In genomic region chr6:4368649-4369048, GRCh38 we compare ENCODE assay signal across 27 cellular contexts.
"Had no signal": no experiment of that assay in that cellular context is flagged by ENCODE, and none has a peak within 500 bp of the region (broad histone marks: within the 10 kb centered on the region; RNA-seq: fewer than 3 reads in every experiment).

No MANE protein-coding gene starts in this region.

- H3K27ac ChIP-seq: adrenal gland had no signal

- ATAC-seq: activated CD8-positive, alpha-beta T cell treated with anti-CD3 and anti-CD28 coated beads, Interleukin-2, amount 10 ng/mL, durations not matched to agents 7 days and 5 days; SK-N-SH treated with all-trans-retinoic acid at 6 μM for 48 hours; WTC11 had no signal

- H3K4me3 Mint-ChIP-seq: activated CD8-positive, alpha-beta T cell treated with anti-CD3 and anti-CD28 coated beads, Interleukin-2, amount 10 ng/mL, durations not matched to agents 7 days and 5 days; activated naive CD8-positive, alpha-beta T cell treated with anti-CD3 and anti-CD28 coated beads, Interleukin-2, amount 10 ng/mL, durations not matched to agents 7 days and 5 days; T-helper 1 cell treated with Interleukin-12 subunit alpha and Interleukin-12 subunit beta and Interleukin-4 antibody, amounts not matched to agents 30 μg/mL and 1 μg/mL, for 36 hours; WTC11 had no signal

- H3K27me3 ChIP-seq: adrenal gland, SJSA1 had no signal

- H3K36me3 ChIP-seq: adrenal gland, SJSA1 had no signal

- H3K4me3 ChIP-seq: adrenal gland, SJSA1 had no signal

- DNase-seq: activated CD4-positive, alpha-beta T cell treated with anti-CD3 and anti-CD28 coated beads for 48 hours; activated CD4-positive, alpha-beta T cell treated with anti-CD3 and anti-CD28 coated beads, Interleukin-2, amount 50 U/mL, for 4 hours; activated CD4-positive, CD25-positive, alpha-beta regulatory T cell treated with anti-CD3 and anti-CD28 coated beads, Interleukin-2, amount 50 U/mL, for 72 hours; activated CD8-positive, alpha-beta memory T cell treated with anti-CD3 and anti-CD28 coated beads, Interleukin-2, amount 50 U/mL, for 48 hours; activated CD8-positive, alpha-beta T cell treated with anti-CD3 and anti-CD28 coated beads, Interleukin-2, amount 10 ng/mL, durations not matched to agents 7 days and 5 days; activated naive CD4-positive, alpha-beta T cell treated with anti-CD3 and anti-CD28 coated beads, Interleukin-2, amount 50 U/mL, for 16 hours; activated naive CD8-positive, alpha-beta T cell treated with anti-CD3 and anti-CD28 coated beads, Interleukin-2, amount 10 ng/mL, durations not matched to agents 7 days and 5 days; activated T-cell treated with anti-CD3 and anti-CD28 coated beads, Interleukin-2, amount 50 U/mL, for 1 hour; anterior cingulate cortex; central memory CD4-positive, alpha-beta T cell; KBM-7; NCI-H1092; NCI-H1417; NCI-H1930; NCI-H2107; NCI-H2171 treated with DMSO at 0.1 percent for 48 hours; NCI-H345; NCI-H510A; NCI-H69; NK-92 treated with Interleukin-12 subunit alpha and Interleukin-12 subunit beta, amount 100 ng/mL, for 24 hours; Right ventricle myocardium superior; SW 1271 had no signal

- H3K36me3 Mint-ChIP-seq: activated naive CD8-positive, alpha-beta T cell treated with anti-CD3 and anti-CD28 coated beads, Interleukin-2, amount 10 ng/mL, durations not matched to agents 7 days and 5 days; WTC11 had no signal

- H3K27ac Mint-ChIP-seq: activated CD8-positive, alpha-beta T cell treated with anti-CD3 and anti-CD28 coated beads, Interleukin-2, amount 10 ng/mL, durations not matched to agents 7 days and 5 days; activated naive CD8-positive, alpha-beta T cell treated with anti-CD3 and anti-CD28 coated beads, Interleukin-2, amount 10 ng/mL, durations not matched to agents 7 days and 5 days; T-helper 1 cell treated with Interleukin-12 subunit alpha and Interleukin-12 subunit beta and Interleukin-4 antibody, amounts not matched to agents 30 μg/mL and 1 μg/mL, for 36 hours; WTC11 had no signal

- H3K9me3 ChIP-seq: adrenal gland, SJSA1 had no signal

- H3K9me3 Mint-ChIP-seq: activated naive CD8-positive, alpha-beta T cell treated with anti-CD3 and anti-CD28 coated beads, Interleukin-2, amount 10 ng/mL, durations not matched to agents 7 days and 5 days; T-helper 1 cell treated with Interleukin-12 subunit alpha and Interleukin-12 subunit beta and Interleukin-4 antibody, amounts not matched to agents 30 μg/mL and 1 μg/mL, for 36 hours had no signal
